In the genomic region with DNA sequence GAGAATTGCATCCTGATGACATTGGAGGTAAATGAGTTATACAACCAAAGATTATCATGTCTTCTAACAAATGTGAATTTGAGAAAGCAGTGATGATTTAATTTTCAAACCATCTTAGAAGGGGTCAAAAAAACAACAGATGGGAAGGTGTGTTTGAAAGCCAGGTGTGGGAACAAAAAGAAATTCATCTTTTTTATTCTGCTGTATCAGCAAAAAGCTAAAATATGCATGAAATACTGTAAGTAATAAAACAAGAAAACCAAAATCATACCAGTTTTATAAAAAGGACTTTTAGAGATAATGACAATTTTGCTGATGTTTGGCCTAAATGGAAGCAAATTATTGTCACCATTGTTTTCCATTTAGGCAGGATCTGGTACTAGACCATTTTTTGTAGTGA, we compare ENCODE assay signal across 2 cellular contexts.
TF ChIP-seq lines count a peak whose summit lies in the region.

No MANE protein-coding gene starts in this region.

TF ChIP-seq in HepG2, 621 proteins besides CTCF, POLR2A, EP300 and RAD21:
- no peak for TF ChIP-seq RXRB (CRISPR knock-in tag; IDR thresholded peaks at IDR 0.05; ENCODE audit: borderline replicate concordance)
- TF ChIP-seq ZNF12 (CRISPR knock-in tag; IDR thresholded peaks at IDR 0.05) = no peak
- TF ChIP-seq MAFK (conservative IDR thresholded peaks at IDR 0.05 in 1 of 2, IDR thresholded peaks at IDR 0.05 in 1 of 2; ENCODE audit: low read length in 2 of 2) = peak; percentile 91 to 98
- no peak for TF ChIP-seq ZNF674 (CRISPR knock-in tag; IDR thresholded peaks at IDR 0.05; ENCODE audit: low read depth)
- TF ChIP-seq ZNF7 (CRISPR knock-in tag; IDR thresholded peaks at IDR 0.05) = no peak
- TF ChIP-seq, protein P1, sequence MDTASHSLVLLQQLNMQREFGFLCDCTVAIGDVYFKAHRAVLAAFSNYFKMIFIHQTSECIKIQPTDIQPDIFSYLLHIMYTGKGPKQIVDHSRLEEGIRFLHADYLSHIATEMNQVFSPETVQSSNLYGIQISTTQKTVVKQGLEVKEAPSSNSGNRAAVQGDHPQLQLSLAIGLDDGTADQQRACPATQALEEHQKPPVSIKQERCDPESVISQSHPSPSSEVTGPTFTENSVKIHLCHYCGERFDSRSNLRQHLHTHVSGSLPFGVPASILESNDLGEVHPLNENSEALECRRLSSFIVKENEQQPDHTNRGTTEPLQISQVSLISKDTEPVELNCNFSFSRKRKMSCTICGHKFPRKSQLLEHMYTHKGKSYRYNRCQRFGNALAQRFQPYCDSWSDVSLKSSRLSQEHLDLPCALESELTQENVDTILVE (CRISPR knock-in tag; IDR thresholded peaks at IDR 0.05) = no peak
- peak; percentile 96 for TF ChIP-seq MAFF (IDR thresholded peaks at IDR 0.05; ENCODE audit: low read depth, low read length)

TF ChIP-seq in H1, 55 proteins besides CTCF, POLR2A, EP300 and RAD21:
- TF ChIP-seq PHF8 (conservative IDR thresholded peaks at IDR 0.05; ENCODE audit: low read depth, low read length) (no peak), MAFK (IDR thresholded peaks at IDR 0.05; ENCODE audit: low read depth, low read length) (peak; percentile 91), CEBPB (IDR thresholded peaks at IDR 0.05; ENCODE audit: low read depth, low read length) (no peak)
